10 cellular contexts compared by ENCODE assay signal in the genomic region with DNA sequence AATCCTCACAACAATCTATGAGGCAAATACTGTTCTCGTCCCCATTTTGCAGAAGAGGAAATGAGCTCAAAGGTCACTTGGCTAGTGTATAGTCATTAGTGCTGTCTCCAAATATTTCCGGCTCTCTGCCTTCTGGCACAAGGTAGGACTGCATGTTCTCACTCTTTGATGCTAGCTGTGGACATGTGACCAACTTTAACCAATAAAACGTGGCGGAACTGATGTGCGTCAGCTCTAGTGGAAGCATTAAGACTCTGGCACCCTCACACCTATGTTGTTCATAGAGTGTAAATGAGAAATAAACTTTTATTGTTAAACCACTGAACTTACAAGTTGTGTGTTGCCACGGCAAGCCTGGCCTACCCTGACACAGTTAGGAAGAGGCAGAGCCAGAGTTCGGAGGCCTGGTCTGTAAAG. TPM values are rescaled to one million over a fixed set of nuclear protein-coding genes. Genes with fewer than 3 reads are reported as not detected.
DNase-seq lines count a peak whose midpoint lies in the region; ATAC-seq and TF ChIP-seq lines count a peak whose summit lies in the region.
"Had no signal": no experiment of that assay in that cellular context is flagged by ENCODE, and none has a peak within 500 bp of the region (broad histone marks: within the 10 kb centered on the region; RNA-seq: fewer than 3 reads in every experiment).

No MANE protein-coding gene starts in this region.

- H3K27me3 ChIP-seq in gastroesophageal sphincter, result no peaks in the 10 kb centered on the region

- no peak for TF ChIP-seq POLR2A in gastroesophageal sphincter (IDR thresholded peaks at IDR 0.05)

- ATAC-seq in gastroesophageal sphincter (peak; percentile 80), HG02623 (IDR thresholded peaks at IDR 0.05; ENCODE audit: unreplicated experiment) (no peak)

- no peak for TF ChIP-seq CTCF in gastroesophageal sphincter (IDR thresholded peaks at IDR 0.05)

- H3K4me1 ChIP-seq in gastroesophageal sphincter, result peaks cover 0 to 64% (median 13%) of the 10 kb centered on the region in 3 donors

- no peak for TF ChIP-seq EP300 in gastroesophageal sphincter (IDR thresholded peaks at IDR 0.05)

- no peaks in the 10 kb centered on the region for H3K36me3 ChIP-seq in gastroesophageal sphincter

- H3K9me3 ChIP-seq in gastroesophageal sphincter, result no peaks in the 10 kb centered on the region

- DNase-seq in CD1c-positive myeloid dendritic cell (ENCODE audit: extremely low spot score), result peak; percentile 61
- DNase-seq in SKM-1 (lab: John Stamatoyannopoulos, UW; ENCODE audit: unreplicated experiment), result peak; percentile 86
- DNase-seq in pons (ENCODE audit: low spot score), result peak; percentile 61
- DNase-seq in activated CD4-positive, CD25-positive, alpha-beta regulatory T cell treated with anti-CD3 and anti-CD28 coated beads, Interleukin-2, amount 50 U/mL, for 72 hours, result no peak
- DNase-seq in activated CD8-positive, alpha-beta memory T cell treated with anti-CD3 and anti-CD28 coated beads, Interleukin-2, amount 50 U/mL, for 48 hours, result no peak
- no peak for DNase-seq in UCSD-AML1 (lab: John Stamatoyannopoulos, UW; ENCODE audit: unreplicated experiment)
- DNase-seq: NCI-H1417 had no signal

- H3K27ac ChIP-seq in gastroesophageal sphincter, result peak overlapping the region in 3 of 4 donors; percentile 58 to 76 (median 73)

- no peak overlapping the region for H3K4me3 ChIP-seq in gastroesophageal sphincter
- H3K4me3 ChIP-seq: skin epidermis had no signal

- 39 to 55% methylated on average over 5 to 7 of the region's 7 CpGs for WGBS in gastroesophageal sphincter (ENCODE audit: low coverage in 1 of 2), 2 donors

RNA-seq across cellular contexts. Expression of a gene that starts 5.0 kb away (rescaled TPM):
- 1 to 10 TPM; 1.2 to 1.9 (median 1.6) TPM for total RNA-seq in gastroesophageal sphincter

Comparison
In these comparisons a context has a peak if more than half of its experiments do, and no peak if none do; other contexts are left out.
1. DNase-seq: peak in CD1c-positive myeloid dendritic cell (single experiment), SKM-1 (single experiment) and pons (single experiment); none in activated CD4-positive, CD25-positive, alpha-beta regulatory T cell treated with anti-CD3 and anti-CD28 coated beads, Interleukin-2, amount 50 U/mL, for 72 hours (single experiment), activated CD8-positive, alpha-beta memory T cell treated with anti-CD3 and anti-CD28 coated beads, Interleukin-2, amount 50 U/mL, for 48 hours (single experiment) and UCSD-AML1 (single experiment).